In the genomic region with DNA sequence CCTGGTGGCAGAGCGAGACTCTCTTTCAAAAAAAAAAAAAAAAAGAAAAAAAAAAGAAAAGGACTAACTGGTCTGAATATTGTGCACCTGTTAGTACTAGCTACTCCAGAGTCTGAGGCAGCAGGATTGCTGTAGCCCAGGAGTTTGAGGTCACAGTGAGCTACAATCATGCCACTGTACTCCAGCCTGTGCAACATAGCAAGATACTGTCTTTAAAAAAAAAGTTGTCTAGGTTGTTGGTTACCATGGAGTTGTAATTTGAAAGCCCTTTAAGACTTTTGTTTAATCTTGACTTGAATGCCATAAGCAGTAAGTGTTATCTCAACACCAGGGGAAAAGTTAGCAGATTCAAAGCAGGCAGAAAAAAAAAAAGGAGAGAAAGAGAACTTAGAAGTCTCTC, we compare ENCODE assay signal across 32 cellular contexts. TPM values are rescaled to one million over a fixed set of nuclear protein-coding genes. Genes with fewer than 3 reads are reported as not detected.
A peak's percentile ranks its signal among the peaks of the same experiment; 100 is the strongest.
DNase-seq lines count a peak whose midpoint lies in the region; ATAC-seq and TF ChIP-seq lines count a peak whose summit lies in the region.
"Had no signal": no experiment of that assay in that cellular context is flagged by ENCODE, and none has a peak within 500 bp of the region (broad histone marks: within the 10 kb centered on the region; RNA-seq: fewer than 3 reads in every experiment).

No MANE protein-coding gene starts in this region.

- H3K9ac ChIP-seq in mesenchymal stem cell (ENCODE audit: low read length), result no peak overlapping the region

- H2BK5ac ChIP-seq in mesenchymal stem cell (ENCODE audit: low read depth, low read length, poor library complexity, severe bottlenecking), result no peak overlapping the region

- no peak overlapping the region for H3K18ac ChIP-seq in mesenchymal stem cell (ENCODE audit: low read depth in 1 of 2, low read length in 2 of 2)

- H3K4me3 ChIP-seq in mesenchymal stem cell (ENCODE audit: insufficient read depth in 1 of 2, low read depth in 1 of 2, low read length in 2 of 2), result no peak overlapping the region
- H3K4me3 ChIP-seq in upper lobe of right lung, result no peak overlapping the region
- no peak overlapping the region for H3K4me3 ChIP-seq in lower leg skin (ENCODE audit: low read depth, poor library complexity, severe bottlenecking)
- H3K4me3 ChIP-seq: A549, spleen, transverse colon had no signal

- H3K4me2 ChIP-seq in mesenchymal stem cell (ENCODE audit: low read length, poor library complexity, severe bottlenecking), result no peak overlapping the region
- H3K4me2 ChIP-seq: A549 had no signal

- no peak overlapping the region for H3K4me3 Mint-ChIP-seq in activated T-cell treated with anti-CD3 and anti-CD28 coated beads, Interleukin-2, amount 50 U/mL, for 24 hours
- no peak overlapping the region for H3K4me3 Mint-ChIP-seq in activated T-cell treated with anti-CD3 and anti-CD28 coated beads, Interleukin-2, amount 50 U/mL, for 4 hours
- H3K4me3 Mint-ChIP-seq in activated CD8-positive, alpha-beta T cell treated with anti-CD3 and anti-CD28 coated beads, Interleukin-2, amount 10 ng/mL, durations not matched to agents 7 days and 5 days, result no peak overlapping the region
- H3K4me3 Mint-ChIP-seq: activated CD4-positive, alpha-beta memory T cell treated with anti-CD3 and anti-CD28 coated beads for 36 hours; activated naive CD4-positive, alpha-beta T cell treated with anti-CD3 and anti-CD28 coated beads for 36 hours; B cell; immature natural killer cell; stimulated activated naive CD8-positive, alpha-beta T cell treated with anti-CD3 and anti-CD28 coated beads, Interleukin-15, amount 100 ng/mL, for 72 hours; T-helper 1 cell treated with Interleukin-12 subunit alpha and Interleukin-12 subunit beta and Interleukin-4 antibody, amounts not matched to agents 30 μg/mL and 1 μg/mL, for 36 hours had no signal

- H3K36me3 Mint-ChIP-seq in activated T-cell treated with anti-CD3 and anti-CD28 coated beads, Interleukin-2, amount 50 U/mL, for 24 hours (ENCODE audit: low read depth), result no peaks in the 10 kb centered on the region
- H3K36me3 Mint-ChIP-seq in activated T-cell treated with anti-CD3 and anti-CD28 coated beads, Interleukin-2, amount 50 U/mL, for 4 hours (ENCODE audit: insufficient read depth), result no peaks in the 10 kb centered on the region
- H3K36me3 Mint-ChIP-seq in activated CD8-positive, alpha-beta T cell treated with anti-CD3 and anti-CD28 coated beads, Interleukin-2, amount 10 ng/mL, durations not matched to agents 7 days and 5 days (ENCODE audit: low read depth), result no peaks in the 10 kb centered on the region
- H3K36me3 Mint-ChIP-seq: activated CD4-positive, alpha-beta memory T cell treated with anti-CD3 and anti-CD28 coated beads for 36 hours; immature natural killer cell had no signal

- no peaks in the 10 kb centered on the region for H3K9me3 Mint-ChIP-seq in activated T-cell treated with anti-CD3 and anti-CD28 coated beads, Interleukin-2, amount 50 U/mL, for 24 hours
- no peaks in the 10 kb centered on the region for H3K9me3 Mint-ChIP-seq in activated T-cell treated with anti-CD3 and anti-CD28 coated beads, Interleukin-2, amount 50 U/mL, for 4 hours
- H3K9me3 Mint-ChIP-seq in activated CD8-positive, alpha-beta T cell treated with anti-CD3 and anti-CD28 coated beads, Interleukin-2, amount 10 ng/mL, durations not matched to agents 7 days and 5 days (ENCODE audit: insufficient read depth), result no peaks in the 10 kb centered on the region
- H3K9me3 Mint-ChIP-seq: activated CD4-positive, alpha-beta memory T cell treated with anti-CD3 and anti-CD28 coated beads for 36 hours; activated naive CD4-positive, alpha-beta T cell treated with anti-CD3 and anti-CD28 coated beads for 36 hours; immature natural killer cell; stimulated activated naive CD8-positive, alpha-beta T cell treated with anti-CD3 and anti-CD28 coated beads, Interleukin-15, amount 100 ng/mL, for 72 hours; T-helper 1 cell treated with Interleukin-12 subunit alpha and Interleukin-12 subunit beta and Interleukin-4 antibody, amounts not matched to agents 30 μg/mL and 1 μg/mL, for 36 hours had no signal

- H3K36me3 ChIP-seq in mesenchymal stem cell (ENCODE audit: control insufficient read depth in 1 of 2, insufficient read depth in 2 of 2, low read depth in 1 of 2, low read length in 2 of 2) (no peaks in the 10 kb centered on the region), upper lobe of right lung (no peaks in the 10 kb centered on the region)
- H3K36me3 ChIP-seq: spleen, transverse colon, WERI-Rb-1 had no signal

- TF ChIP-seq POLR2A in lower leg skin (IDR thresholded peaks at IDR 0.05), result no peak

- TF ChIP-seq CTCF in upper lobe of right lung (IDR thresholded peaks at IDR 0.05) (no peak), lower leg skin (IDR thresholded peaks at IDR 0.05) (no peak)

- no peak overlapping the region for H3K4ac ChIP-seq in mesenchymal stem cell (ENCODE audit: low read depth in 1 of 2, low read length in 2 of 2)

- peaks cover 27% of the 10 kb centered on the region for H3K4me1 Mint-ChIP-seq in activated T-cell treated with anti-CD3 and anti-CD28 coated beads, Interleukin-2, amount 50 U/mL, for 24 hours (ENCODE audit: low read depth)
- peaks cover 37% of the 10 kb centered on the region for H3K4me1 Mint-ChIP-seq in activated T-cell treated with anti-CD3 and anti-CD28 coated beads, Interleukin-2, amount 50 U/mL, for 4 hours (ENCODE audit: low read depth)
- H3K4me1 Mint-ChIP-seq in activated CD8-positive, alpha-beta T cell treated with anti-CD3 and anti-CD28 coated beads, Interleukin-2, amount 10 ng/mL, durations not matched to agents 7 days and 5 days (ENCODE audit: low read depth), result peaks cover 17% of the 10 kb centered on the region

- intact Hi-C loops in upper lobe of right lung (cut with DNase I), result no loop called here
- intact Hi-C loops in lower leg skin (cut with DNase I; ENCODE audit: low total_unique reads), result no loop called here

- no peak overlapping the region for H2AFZ ChIP-seq in mesenchymal stem cell (ENCODE audit: low read depth, low read length)

- H2BK12ac ChIP-seq in mesenchymal stem cell (ENCODE audit: low read length in 2 of 2), result no peak overlapping the region

- H3K27me3 Mint-ChIP-seq in activated T-cell treated with anti-CD3 and anti-CD28 coated beads, Interleukin-2, amount 50 U/mL, for 24 hours, result no peaks in the 10 kb centered on the region
- no peaks in the 10 kb centered on the region for H3K27me3 Mint-ChIP-seq in activated T-cell treated with anti-CD3 and anti-CD28 coated beads, Interleukin-2, amount 50 U/mL, for 4 hours (ENCODE audit: low read depth)
- no peaks in the 10 kb centered on the region for H3K27me3 Mint-ChIP-seq in activated CD8-positive, alpha-beta T cell treated with anti-CD3 and anti-CD28 coated beads, Interleukin-2, amount 10 ng/mL, durations not matched to agents 7 days and 5 days (ENCODE audit: low read depth)
- H3K27me3 Mint-ChIP-seq: activated CD4-positive, alpha-beta memory T cell treated with anti-CD3 and anti-CD28 coated beads for 36 hours; B cell; stimulated activated naive CD8-positive, alpha-beta T cell treated with anti-CD3 and anti-CD28 coated beads, Interleukin-15, amount 100 ng/mL, for 72 hours had no signal

- peak overlapping the region; percentile 7 for H3K27ac Mint-ChIP-seq in activated T-cell treated with anti-CD3 and anti-CD28 coated beads, Interleukin-2, amount 50 U/mL, for 24 hours
- no peak overlapping the region for H3K27ac Mint-ChIP-seq in activated CD8-positive, alpha-beta T cell treated with anti-CD3 and anti-CD28 coated beads, Interleukin-2, amount 10 ng/mL, durations not matched to agents 7 days and 5 days
- H3K27ac Mint-ChIP-seq: activated CD4-positive, alpha-beta memory T cell treated with anti-CD3 and anti-CD28 coated beads for 36 hours; activated naive CD4-positive, alpha-beta T cell treated with anti-CD3 and anti-CD28 coated beads for 36 hours; immature natural killer cell; stimulated activated naive CD8-positive, alpha-beta T cell treated with anti-CD3 and anti-CD28 coated beads, Interleukin-15, amount 100 ng/mL, for 72 hours; T-helper 1 cell treated with Interleukin-12 subunit alpha and Interleukin-12 subunit beta and Interleukin-4 antibody, amounts not matched to agents 30 μg/mL and 1 μg/mL, for 36 hours had no signal

- no peak for DNase-seq in activated T-cell treated with anti-CD3 and anti-CD28 coated beads, Interleukin-2, amount 50 U/mL, for 24 hours
- no peak for DNase-seq in activated T-cell treated with anti-CD3 and anti-CD28 coated beads, Interleukin-2, amount 50 U/mL, for 4 hours
- no peak for DNase-seq in activated CD8-positive, alpha-beta T cell treated with anti-CD3 and anti-CD28 coated beads, Interleukin-2, amount 10 ng/mL, durations not matched to agents 7 days and 5 days
- DNase-seq in mesenchymal stem cell (peak; percentile 7), upper lobe of right lung (no peak), lower leg skin (ENCODE audit: low spot score in 2 of 2) (no peak)
- DNase-seq: activated CD4-positive, alpha-beta memory T cell treated with anti-CD3 and anti-CD28 coated beads for 36 hours; activated naive CD4-positive, alpha-beta T cell treated with anti-CD3 and anti-CD28 coated beads for 36 hours; anterior cingulate cortex; Calu3; effector CD8-positive, alpha-beta T cell; EL; erythroblast; foreskin melanocyte; immature natural killer cell; NCI-H1417 treated with DMSO at 0.1 percent for 48 hours; NCI-H524; spleen; stimulated activated CD4-positive, alpha-beta T cell treated with anti-CD3 and anti-CD28 coated beads, Interleukin-4, amount 100 ng/mL, for 1 hour; stimulated activated naive CD8-positive, alpha-beta T cell treated with anti-CD3 and anti-CD28 coated beads, Interleukin-15, amount 100 ng/mL, for 72 hours; transverse colon had no signal

- CTCF ChIA-PET in activated CD8-positive, alpha-beta T cell treated with anti-CD3 and anti-CD28 coated beads, Interleukin-2, amount 10 ng/mL, durations not matched to agents 7 days and 5 days (lab: Charles Lee), result interaction anchor here (1.5 kb wide), 2 partner anchors 28 to 33 kb away, joined by 4 to 8 read pairs; a partner anchor contains a TSS

- no peaks in the 10 kb centered on the region for H3K79me1 ChIP-seq in mesenchymal stem cell (replicated peaks; ENCODE audit: low read length, poor library complexity, severe bottlenecking)

- WGBS in mesenchymal stem cell, result no CpG with 5 or more reads among the region's 1 CpG
- 64 to 68% methylated on average over 1 of the region's 1 CpG for WGBS in lower leg skin, 2 donors

- no peak overlapping the region for H2BK15ac ChIP-seq in mesenchymal stem cell (ENCODE audit: low read depth, poor library complexity, severe bottlenecking)

- H4K8ac ChIP-seq in mesenchymal stem cell (ENCODE audit: low read length), result no peak overlapping the region

- POLR2A ChIA-PET in activated CD8-positive, alpha-beta T cell treated with anti-CD3 and anti-CD28 coated beads, Interleukin-2, amount 10 ng/mL, durations not matched to agents 7 days and 5 days (lab: Charles Lee), result no interaction called here

- H2AK5ac ChIP-seq in mesenchymal stem cell (ENCODE audit: low read length, severe bottlenecking), result no peak overlapping the region

- H3K14ac ChIP-seq in mesenchymal stem cell (ENCODE audit: low read length in 2 of 2), result no peak overlapping the region

- H3K9me3 ChIP-seq in mesenchymal stem cell (ENCODE audit: control insufficient read depth, low read length), result no peaks in the 10 kb centered on the region
- no peaks in the 10 kb centered on the region for H3K9me3 ChIP-seq in upper lobe of right lung
- H3K9me3 ChIP-seq: A549, spleen, transverse colon had no signal

- no peak overlapping the region for H4K91ac ChIP-seq in mesenchymal stem cell (ENCODE audit: low read length)

- H3K27me3 ChIP-seq in mesenchymal stem cell (ENCODE audit: control insufficient read depth in 1 of 2, insufficient read depth in 1 of 2, low read length in 2 of 2) (no peaks in the 10 kb centered on the region), upper lobe of right lung (no peaks in the 10 kb centered on the region)
- H3K27me3 ChIP-seq: transverse colon had no signal

- no peak overlapping the region for H2BK120ac ChIP-seq in mesenchymal stem cell (ENCODE audit: low read depth, low read length)

- H3K23ac ChIP-seq in mesenchymal stem cell (ENCODE audit: low read length in 2 of 2), result no peak overlapping the region

- H3K4me1 ChIP-seq in mesenchymal stem cell (ENCODE audit: control insufficient read depth, insufficient read depth, low read depth, low read length), result peaks cover 5% of the 10 kb centered on the region
- H3K4me1 ChIP-seq in upper lobe of right lung, result no peaks in the 10 kb centered on the region

- no peak overlapping the region for H3K27ac ChIP-seq in mesenchymal stem cell (ENCODE audit: low read length, poor library complexity, severe bottlenecking)
- H3K27ac ChIP-seq in upper lobe of right lung, result no peak overlapping the region
- H3K27ac ChIP-seq: A549, HL-60, spleen, WERI-Rb-1 had no signal

- ATAC-seq in activated T-cell treated with anti-CD3 and anti-CD28 coated beads, Interleukin-2, amount 50 U/mL, for 4 hours, result no peak
- ATAC-seq in activated CD8-positive, alpha-beta T cell treated with anti-CD3 and anti-CD28 coated beads, Interleukin-2, amount 10 ng/mL, durations not matched to agents 7 days and 5 days, result peak; percentile 16
- peak; percentile 26 for ATAC-seq in upper lobe of right lung
- no peak for ATAC-seq in GM21737 (IDR thresholded peaks at IDR 0.05; ENCODE audit: unreplicated experiment)
- ATAC-seq in GM21360 (IDR thresholded peaks at IDR 0.05; ENCODE audit: unreplicated experiment), result no peak
- ATAC-seq: A549; HepG2; stimulated activated naive CD8-positive, alpha-beta T cell treated with anti-CD3 and anti-CD28 coated beads, Interleukin-15, amount 100 ng/mL, for 72 hours had no signal

RNA-seq across cellular contexts. Expression of a gene that starts 10.9 kb away (rescaled TPM):
- 1 to 10 TPM; 6.8 to 8.8 (median 7.2) TPM for total RNA-seq in activated T-cell treated with anti-CD3 and anti-CD28 coated beads, Interleukin-2, amount 50 U/mL, for 4 hours
- 10 to 100 TPM; 64.3 to 68.0 TPM for total RNA-seq in activated CD8-positive, alpha-beta T cell treated with anti-CD3 and anti-CD28 coated beads, Interleukin-2, amount 10 ng/mL, durations not matched to agents 7 days and 5 days
- not detected for polyA plus RNA-seq in mesenchymal stem cell (2013, experiment 1 of 2)
- polyA plus RNA-seq in mesenchymal stem cell (2013, experiment 2 of 2), result not detected
- total RNA-seq in upper lobe of right lung (7.3 TPM), lower leg skin (1 to 10 TPM in 1 of 4 donors, under 1 TPM in 1, not detected in 2; 0.27 to 1.1 TPM)
- total RNA-seq: Calu3, HepG2, SK-MEL-5 had no signal
- polyA plus RNA-seq: A549, HepG2 had no signal

RNA-seq across cellular contexts. Expression of a gene that starts 21.4 kb away (rescaled TPM):
- total RNA-seq in activated T-cell treated with anti-CD3 and anti-CD28 coated beads, Interleukin-2, amount 50 U/mL, for 4 hours, result under 1 TPM in 1 of 3 donors, not detected in 2; 0.05 TPM
- total RNA-seq in activated CD8-positive, alpha-beta T cell treated with anti-CD3 and anti-CD28 coated beads, Interleukin-2, amount 10 ng/mL, durations not matched to agents 7 days and 5 days, result not detected
- polyA plus RNA-seq in mesenchymal stem cell (2013, experiment 1 of 2), result not detected
- not detected for polyA plus RNA-seq in mesenchymal stem cell (2013, experiment 2 of 2)
- total RNA-seq in upper lobe of right lung, result not detected
- not detected for total RNA-seq in lower leg skin
- total RNA-seq: activated CD4-positive, alpha-beta memory T cell treated with anti-CD3 and anti-CD28 coated beads for 36 hours; activated naive CD4-positive, alpha-beta T cell treated with anti-CD3 and anti-CD28 coated beads for 36 hours; B cell; Calu3; H4; M059J; SK-MEL-5; spleen had no signal
- polyA plus RNA-seq: A549, immature natural killer cell had no signal

RNA-seq across cellular contexts. Expression of a gene that starts 33.9 kb away (rescaled TPM):
- 10 to 100 TPM; 73.5 to 82.2 (median 79.7) TPM for total RNA-seq in activated T-cell treated with anti-CD3 and anti-CD28 coated beads, Interleukin-2, amount 50 U/mL, for 4 hours
- 100 to 1,000 TPM; 229 to 233 TPM for total RNA-seq in activated CD8-positive, alpha-beta T cell treated with anti-CD3 and anti-CD28 coated beads, Interleukin-2, amount 10 ng/mL, durations not matched to agents 7 days and 5 days
- polyA plus RNA-seq in mesenchymal stem cell (2013, experiment 1 of 2), result 8.5 TPM
- polyA plus RNA-seq in mesenchymal stem cell (2013, experiment 2 of 2), result 8.1 TPM
- total RNA-seq in upper lobe of right lung (19.8 TPM), lower leg skin (10 to 100 TPM; 36.8 to 81.2 (median 44.9) TPM)

RNA-seq across cellular contexts. Expression of a gene that starts 49.7 kb away (rescaled TPM):
- total RNA-seq in activated T-cell treated with anti-CD3 and anti-CD28 coated beads, Interleukin-2, amount 50 U/mL, for 4 hours, result 100 to 1,000 TPM; 321 to 471 (median 409) TPM
- 100 to 1,000 TPM; 455 to 494 TPM for total RNA-seq in activated CD8-positive, alpha-beta T cell treated with anti-CD3 and anti-CD28 coated beads, Interleukin-2, amount 10 ng/mL, durations not matched to agents 7 days and 5 days
- polyA plus RNA-seq in mesenchymal stem cell (2013, experiment 1 of 2), result 89.1 TPM
- 90.3 TPM for polyA plus RNA-seq in mesenchymal stem cell (2013, experiment 2 of 2)
- total RNA-seq in upper lobe of right lung (148 TPM), lower leg skin (100 to 1,000 TPM in 1 of 4 donors, 10 to 100 TPM in 3; 62.1 to 101 (median 84.8) TPM)

RNA-seq across cellular contexts. Expression of a gene that starts 55.3 kb away (rescaled TPM):
- 1 to 10 TPM in 1 of 3 donors, under 1 TPM in 2; 0.34 to 1.6 (median 0.76) TPM for total RNA-seq in activated T-cell treated with anti-CD3 and anti-CD28 coated beads, Interleukin-2, amount 50 U/mL, for 4 hours
- under 1 TPM; 0.16 to 0.83 TPM for total RNA-seq in activated CD8-positive, alpha-beta T cell treated with anti-CD3 and anti-CD28 coated beads, Interleukin-2, amount 10 ng/mL, durations not matched to agents 7 days and 5 days
- 3.8 TPM for polyA plus RNA-seq in mesenchymal stem cell (2013, experiment 1 of 2)
- 4.1 TPM for polyA plus RNA-seq in mesenchymal stem cell (2013, experiment 2 of 2)
- total RNA-seq in upper lobe of right lung (2.7 TPM), lower leg skin (1 to 10 TPM in 3 of 4 donors, not detected in 1; 1.1 to 3.6 (median 1.4) TPM)
- total RNA-seq: SK-MEL-5 had no signal
- polyA plus RNA-seq: immature natural killer cell had no signal

Comparison
In these comparisons a context has a peak if more than half of its experiments do, and no peak if none do; other contexts are left out.
1. ATAC-seq: peak in activated CD8-positive, alpha-beta T cell treated with anti-CD3 and anti-CD28 coated beads, Interleukin-2, amount 10 ng/mL, durations not matched to agents 7 days and 5 days (single experiment) and upper lobe of right lung (single experiment); none in activated T-cell treated with anti-CD3 and anti-CD28 coated beads, Interleukin-2, amount 50 U/mL, for 4 hours (0 of 2), GM21737 (single experiment) and GM21360 (single experiment).